ENCODE assay signal across 17 cellular contexts in the genomic region with DNA sequence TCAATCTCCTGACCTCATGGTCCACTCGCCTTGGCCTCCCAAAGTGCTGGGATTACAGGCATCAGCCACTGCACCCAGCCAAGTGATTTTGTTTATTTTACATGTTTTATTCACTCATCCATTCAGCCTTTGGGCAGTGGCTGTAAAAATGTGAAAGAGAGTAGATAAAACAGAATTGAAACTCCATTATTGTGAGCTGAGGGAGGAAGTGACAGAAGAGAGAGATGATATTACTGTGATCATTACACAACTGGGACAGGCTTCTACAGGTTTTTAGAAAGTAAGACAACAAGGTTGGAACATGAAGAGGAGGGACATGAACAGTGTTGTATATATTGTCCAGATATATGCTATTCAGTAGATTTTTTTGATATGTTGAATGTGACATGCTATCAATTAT. TPM values are rescaled to one million over a fixed set of nuclear protein-coding genes. Genes with fewer than 3 reads are reported as not detected.
A peak's percentile ranks its signal among the peaks of the same experiment; 100 is the strongest.
DNase-seq lines count a peak whose midpoint lies in the region; ATAC-seq, FAIRE-seq and TF ChIP-seq lines count a peak whose summit lies in the region.
"Had no signal": no experiment of that assay in that cellular context is flagged by ENCODE, and none has a peak within 500 bp of the region (broad histone marks: within the 10 kb centered on the region; RNA-seq: fewer than 3 reads in every experiment).

No MANE protein-coding gene starts in this region.

- H3K4me3 ChIP-seq in GM12865 (ENCODE audit: low read depth, low read length), result no peak overlapping the region
- no peak overlapping the region for H3K4me3 ChIP-seq in kidney (ENCODE audit: low read length in 2 of 2)
- H3K4me3 ChIP-seq in H7 (ENCODE audit: insufficient read depth, low read depth, low read length), result no peak overlapping the region
- H3K4me3 ChIP-seq: body of pancreas, heart left ventricle, tibial nerve had no signal

- H3K9ac ChIP-seq in kidney (ENCODE audit: low read length in 2 of 2), result no peak overlapping the region

- H3K27ac Mint-ChIP-seq in T-cell, result peak overlapping the region; percentile 9 to 39

- H3K4me3 Mint-ChIP-seq in T-cell, result no peak overlapping the region
- H3K4me3 Mint-ChIP-seq: CD8-positive, alpha-beta memory T cell had no signal

- H3K27me3 ChIP-seq in H7 (ENCODE audit: control insufficient read depth, insufficient read depth, low read length), result no peaks in the 10 kb centered on the region
- H3K27me3 ChIP-seq: body of pancreas, heart left ventricle, tibial nerve had no signal

- H3K27me3 Mint-ChIP-seq in T-cell, result no peaks in the 10 kb centered on the region
- H3K27me3 Mint-ChIP-seq: CD8-positive, alpha-beta memory T cell had no signal

- CTCF ChIA-PET in T-cell (lab: Charles Lee), result no interaction called here

- H3K9me3 Mint-ChIP-seq in T-cell, result peaks cover 5 to 11% (median 9%) of the 10 kb centered on the region in 3 donors

- H3K36me3 ChIP-seq in kidney (ENCODE audit: control insufficient read depth in 1 of 2, insufficient read depth in 2 of 2, low read length in 2 of 2), result peaks cover 0 to 4% of the 10 kb centered on the region in 2 donors
- no peaks in the 10 kb centered on the region for H3K36me3 ChIP-seq in H7 (replicated peaks; ENCODE audit: control insufficient read depth, insufficient read depth, low read length)

- peaks cover 60% of the 10 kb centered on the region for H3K36me3 Mint-ChIP-seq in T-cell

- H3K27ac ChIP-seq in kidney (ENCODE audit: low read depth in 2 of 2, low read length in 2 of 2), result no peak overlapping the region
- H3K27ac ChIP-seq: body of pancreas, heart left ventricle, RWPE1, tibial nerve had no signal

- peaks cover 12 to 17% (median 12%) of the 10 kb centered on the region in 3 donors for H3K4me1 Mint-ChIP-seq in T-cell

- intact Hi-C loops in kidney (cut with DNase I), result no loop called here

- DNase-seq in GM12865 (ENCODE audit: low read depth), result peak; percentile 63
- DNase-seq in T-cell, result no peak
- DNase-seq in kidney, result no peak
- no peak for DNase-seq in H7
- DNase-seq in central memory CD4-positive, alpha-beta T cell, result no peak
- DNase-seq in NCI-H1694 (lab: John Stamatoyannopoulos, UW), result no peak
- DNase-seq: body of pancreas; CD8-positive, alpha-beta memory T cell; heart left ventricle; NCI-H1417 treated with DMSO at 0.1 percent for 48 hours; NCI-H510A treated with DMSO at 0.1 percent for 48 hours had no signal

- TF ChIP-seq CTCF in GM12865 (IDR thresholded peaks at IDR 0.05; ENCODE audit: insufficient read depth, low read depth, low read length, missing control alignments) (no peak), kidney (IDR thresholded peaks at IDR 0.05; ENCODE audit: borderline replicate concordance, extremely low read depth, insufficient read depth) (no peak)

- no peaks in the 10 kb centered on the region for H3K9me3 ChIP-seq in kidney (ENCODE audit: control insufficient read depth in 1 of 2, low read length in 2 of 2)
- H3K9me3 ChIP-seq: body of pancreas had no signal

- POLR2A ChIA-PET in T-cell (lab: Charles Lee), result no interaction called here

- H3K4me1 ChIP-seq in kidney (ENCODE audit: control insufficient read depth in 1 of 2, insufficient read depth in 1 of 2, low read depth in 1 of 2, low read length in 2 of 2), result no peaks in the 10 kb centered on the region
- H3K4me1 ChIP-seq: body of pancreas, heart left ventricle had no signal

- ATAC-seq in GM18867 (IDR thresholded peaks at IDR 0.05; ENCODE audit: unreplicated experiment), result peak; percentile 65
- peak; percentile 87 for ATAC-seq in HG02870 (IDR thresholded peaks at IDR 0.05; ENCODE audit: unreplicated experiment)
- ATAC-seq in T-cell (replicated peaks in 1 of 4), result no peak
- ATAC-seq: body of pancreas, heart left ventricle, left lobe of liver had no signal

- no peak for FAIRE-seq in kidney (lab: Jason Lieb, UNC)
- FAIRE-seq: HTR-8/SVneo had no signal

RNA-seq across cellular contexts. Expression of a gene that starts 25.0 kb away (rescaled TPM):
- total RNA-seq in T-cell (10 to 100 TPM; 24.4 to 37.2 (median 33.8) TPM), kidney (38.6 TPM)
- polyA plus RNA-seq in kidney (ENCODE audit: insufficient read depth, low read depth, low replicate concordance), result 35.8 TPM
- total RNA-seq in H7 (2014; rRNA removed; shearing (Covaris generic)), result 28.1 and 33.7 TPM in 2 replicates

RNA-seq across cellular contexts. Expression of a gene that starts 59.3 kb away (rescaled TPM):
- total RNA-seq in T-cell, result 1 to 10 TPM; 1.7 to 5.2 (median 2.2) TPM
- 0.19 TPM for total RNA-seq in kidney
- not detected for polyA plus RNA-seq in kidney (ENCODE audit: insufficient read depth, low read depth, low replicate concordance)
- total RNA-seq in H7 (2014; rRNA removed; shearing (Covaris generic)), result 4.1 and 5.0 TPM in 2 replicates
- total RNA-seq: body of pancreas had no signal

Comparison
In these comparisons a context has a peak if more than half of its experiments do, and no peak if none do; other contexts are left out.
1. ATAC-seq: peak in GM18867 (single experiment) and HG02870 (single experiment); none in T-cell (0 of 4).